7 cellular contexts compared by ENCODE assay signal in genomic region chr13:93755341-93755740, GRCh38.
"Had no signal": no experiment of that assay in that cellular context is flagged by ENCODE, and none has a peak within 500 bp of the region (broad histone marks: within the 10 kb centered on the region; RNA-seq: fewer than 3 reads in every experiment).

No MANE protein-coding gene starts in this region.

- H3K4me3 Mint-ChIP-seq: GM23338, H9, HFFc6 had no signal

- H3K4me2 ChIP-seq: GM23338 had no signal

- H3K4me3 ChIP-seq: GM23338, K562 had no signal

- H3K27ac Mint-ChIP-seq: GM23338, HFFc6 had no signal

- H2AFZ ChIP-seq: GM23338 had no signal

- H3K9me3 Mint-ChIP-seq: GM23338, H9, HFFc6 had no signal

- DNase-seq: H9, HFFc6, IMR-90, KG1 had no signal

- ATAC-seq: GM23338, HCT116, K562 had no signal
